Comparison of ENCODE assay signal across 16 cellular contexts in the genomic region with DNA sequence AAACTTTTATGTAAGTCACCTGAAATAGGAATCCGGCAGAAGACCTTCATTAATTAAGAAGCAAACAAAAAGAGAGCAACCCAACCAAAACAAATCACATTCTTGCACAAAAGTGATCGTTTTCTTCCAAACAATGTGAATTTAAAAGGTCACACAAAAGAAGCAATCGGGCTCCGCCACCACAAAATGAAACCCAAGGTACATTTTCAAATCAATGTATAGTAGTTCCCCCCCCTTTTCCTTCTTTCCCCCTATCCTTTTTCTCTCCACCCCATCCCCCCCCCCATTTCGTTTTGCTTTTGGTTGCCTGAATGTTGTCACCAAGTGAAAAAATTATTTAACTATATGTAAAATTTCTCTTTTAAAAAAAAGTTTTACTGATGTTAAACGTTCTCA. TPM values are rescaled to one million over a fixed set of nuclear protein-coding genes. Genes with fewer than 3 reads are reported as not detected.
A peak's percentile ranks its signal among the peaks of the same experiment; 100 is the strongest.
DNase-seq lines count a peak whose midpoint lies in the region; ATAC-seq and TF ChIP-seq lines count a peak whose summit lies in the region.
"Had no signal": no experiment of that assay in that cellular context is flagged by ENCODE, and none has a peak within 500 bp of the region (broad histone marks: within the 10 kb centered on the region; RNA-seq: fewer than 3 reads in every experiment).

No MANE protein-coding gene starts in this region.

- intact Hi-C loops in esophagus squamous epithelium (cut with DNase I) (no loop called here), lower leg skin (cut with DNase I; ENCODE audit: low total_unique reads) (no loop called here)

- no peak for ATAC-seq in GM19452 (IDR thresholded peaks at IDR 0.05; ENCODE audit: unreplicated experiment)

- TF ChIP-seq POLR2A in esophagus squamous epithelium (IDR thresholded peaks at IDR 0.05) (no peak), lower leg skin (IDR thresholded peaks at IDR 0.05) (no peak)

- WGBS in esophagus squamous epithelium, 2 donors: 76 to 82% methylated on average over 6 of the region's 6 CpGs
- 88 to 90% methylated on average over 6 of the region's 6 CpGs for WGBS in lower leg skin, 2 donors

- H3K4me3 ChIP-seq in adipocyte (ENCODE audit: low read length) (no peak overlapping the region), esophagus squamous epithelium (peak overlapping the region in 3 of 4 donors; percentile 40 to 55 (median 42)), muscle layer of duodenum (ENCODE audit: low read depth in 1 of 2, low read length in 2 of 2) (peak overlapping the region; percentile 66 to 81), lower leg skin (ENCODE audit: low read depth, poor library complexity, severe bottlenecking) (no peak overlapping the region)

- peak overlapping the region in 2 of 4 donors; percentile 37 to 54 for H3K27ac ChIP-seq in esophagus squamous epithelium
- H3K27ac ChIP-seq in muscle layer of duodenum (ENCODE audit: low read length): peak overlapping the region; percentile 94
- H3K27ac ChIP-seq: right atrium auricular region, vagina had no signal

- H3K4me1 ChIP-seq in adipocyte (ENCODE audit: control insufficient read depth, insufficient read depth, low read length) (no peaks in the 10 kb centered on the region), esophagus squamous epithelium (no peaks in the 10 kb centered on the region), muscle layer of duodenum (ENCODE audit: control insufficient read depth in 1 of 2, insufficient read depth in 2 of 2, low read length in 2 of 2) (no peaks in the 10 kb centered on the region)
- H3K4me1 ChIP-seq: vagina had no signal

- peaks cover 59% of the 10 kb centered on the region for H3K36me3 Mint-ChIP-seq in type B pancreatic cell

- H3K27me3 ChIP-seq in adipocyte (replicated peaks; ENCODE audit: control insufficient read depth, insufficient read depth, low read length): no peaks in the 10 kb centered on the region
- H3K27me3 ChIP-seq in esophagus squamous epithelium: no peaks in the 10 kb centered on the region
- H3K27me3 ChIP-seq in muscle layer of duodenum (ENCODE audit: low read depth, low read length): no peaks in the 10 kb centered on the region
- H3K27me3 ChIP-seq: right atrium auricular region, vagina had no signal

- no peaks in the 10 kb centered on the region for H3K9me3 ChIP-seq in adipocyte (ENCODE audit: control insufficient read depth, low read length)
- H3K9me3 ChIP-seq in esophagus squamous epithelium: peaks cover 0 to 12% (median 6%) of the 10 kb centered on the region in 3 donors
- no peaks in the 10 kb centered on the region for H3K9me3 ChIP-seq in muscle layer of duodenum (ENCODE audit: control insufficient read depth in 1 of 2, low read length in 2 of 2)
- H3K9me3 ChIP-seq: mucosa of descending colon, right atrium auricular region, vagina had no signal

- DNase-seq in adipocyte (ENCODE audit: low read depth) (peak; percentile 40), esophagus squamous epithelium (lab: John Stamatoyannopoulos, UW) (no peak), type B pancreatic cell (ENCODE audit: extremely low spot score, unreplicated experiment) (no peak), DMS 273 treated with DMSO at 0.1 percent for 48 hours (lab: John Stamatoyannopoulos, UW) (no peak), lower leg skin (ENCODE audit: low spot score in 2 of 2) (no peak)
- DNase-seq: activated naive CD4-positive, alpha-beta T cell treated with anti-CD3 and anti-CD28 coated beads, Interleukin-2, amount 10 ng/mL, durations not matched to agents 7 days and 5 days; CD4-positive, alpha-beta T cell; central memory CD4-positive, alpha-beta T cell; NCI-H1092 treated with DMSO at 0.1 percent for 48 hours; NCI-H345; stimulated activated CD4-positive, alpha-beta T cell treated with anti-CD3 and anti-CD28 coated beads, Interleukin-2, amount 100 ng/mL, for 48 hours had no signal

- no peaks in the 10 kb centered on the region for H3K36me3 ChIP-seq in adipocyte (ENCODE audit: control insufficient read depth, insufficient read depth, low read length, severe bottlenecking)
- H3K36me3 ChIP-seq in esophagus squamous epithelium: peaks cover 0 to 49% (median 15%) of the 10 kb centered on the region in 3 donors
- H3K36me3 ChIP-seq in muscle layer of duodenum (ENCODE audit: control insufficient read depth in 1 of 2, insufficient read depth in 2 of 2, low read length in 2 of 2): no peaks in the 10 kb centered on the region
- H3K36me3 ChIP-seq: right atrium auricular region had no signal

- H3K27ac Mint-ChIP-seq in type B pancreatic cell: peak overlapping the region; percentile 82
- H3K27ac Mint-ChIP-seq: activated naive CD4-positive, alpha-beta T cell treated with anti-CD3 and anti-CD28 coated beads, Interleukin-2, amount 10 ng/mL, durations not matched to agents 7 days and 5 days; CD4-positive, alpha-beta T cell had no signal

- peaks cover 89% of the 10 kb centered on the region for H3K27me3 Mint-ChIP-seq in type B pancreatic cell
- H3K27me3 Mint-ChIP-seq: activated naive CD4-positive, alpha-beta T cell treated with anti-CD3 and anti-CD28 coated beads, Interleukin-2, amount 10 ng/mL, durations not matched to agents 7 days and 5 days; CD4-positive, alpha-beta T cell had no signal

- TF ChIP-seq CTCF in esophagus squamous epithelium (IDR thresholded peaks at IDR 0.05) (no peak), type B pancreatic cell (conservative IDR thresholded peaks at IDR 0.05) (no peak), lower leg skin (IDR thresholded peaks at IDR 0.05) (no peak)

- peak overlapping the region; percentile 89 for H3K4me3 Mint-ChIP-seq in type B pancreatic cell
- H3K4me3 Mint-ChIP-seq: activated naive CD4-positive, alpha-beta T cell treated with anti-CD3 and anti-CD28 coated beads, Interleukin-2, amount 10 ng/mL, durations not matched to agents 7 days and 5 days; CD4-positive, alpha-beta T cell had no signal

- no peak overlapping the region for H3K9ac ChIP-seq in adipocyte (ENCODE audit: low read length)

- H3K9me3 Mint-ChIP-seq in type B pancreatic cell: no peaks in the 10 kb centered on the region
- H3K9me3 Mint-ChIP-seq: CD4-positive, alpha-beta T cell had no signal

- H3K4me1 Mint-ChIP-seq in type B pancreatic cell (ENCODE audit: unreplicated experiment): peaks cover 17% of the 10 kb centered on the region
- H3K4me1 Mint-ChIP-seq: activated naive CD4-positive, alpha-beta T cell treated with anti-CD3 and anti-CD28 coated beads, Interleukin-2, amount 10 ng/mL, durations not matched to agents 7 days and 5 days had no signal

RNA-seq across cellular contexts. Expression of gene MAB21L2, which starts 2.2 kb away (rescaled TPM):
- total RNA-seq in esophagus squamous epithelium (1 to 10 TPM in 1 of 4 donors, under 1 TPM in 3; 0.23 to 3.1 (median 0.73) TPM), type B pancreatic cell (ENCODE audit: low replicate concordance) (0.55 and 114 TPM in 2 replicates), lower leg skin (not detected)
- total RNA-seq: CD4-positive, alpha-beta T cell had no signal

Comparison
In these comparisons a context has a peak if more than half of its experiments do, and no peak if none do; other contexts are left out.
1. H3K4me3 ChIP-seq: peak in esophagus squamous epithelium (3 of 4) and muscle layer of duodenum (2 of 2); none in adipocyte (single experiment) and lower leg skin (single experiment).